ENCODE assay signal across 1 cellular context in the genomic region with DNA sequence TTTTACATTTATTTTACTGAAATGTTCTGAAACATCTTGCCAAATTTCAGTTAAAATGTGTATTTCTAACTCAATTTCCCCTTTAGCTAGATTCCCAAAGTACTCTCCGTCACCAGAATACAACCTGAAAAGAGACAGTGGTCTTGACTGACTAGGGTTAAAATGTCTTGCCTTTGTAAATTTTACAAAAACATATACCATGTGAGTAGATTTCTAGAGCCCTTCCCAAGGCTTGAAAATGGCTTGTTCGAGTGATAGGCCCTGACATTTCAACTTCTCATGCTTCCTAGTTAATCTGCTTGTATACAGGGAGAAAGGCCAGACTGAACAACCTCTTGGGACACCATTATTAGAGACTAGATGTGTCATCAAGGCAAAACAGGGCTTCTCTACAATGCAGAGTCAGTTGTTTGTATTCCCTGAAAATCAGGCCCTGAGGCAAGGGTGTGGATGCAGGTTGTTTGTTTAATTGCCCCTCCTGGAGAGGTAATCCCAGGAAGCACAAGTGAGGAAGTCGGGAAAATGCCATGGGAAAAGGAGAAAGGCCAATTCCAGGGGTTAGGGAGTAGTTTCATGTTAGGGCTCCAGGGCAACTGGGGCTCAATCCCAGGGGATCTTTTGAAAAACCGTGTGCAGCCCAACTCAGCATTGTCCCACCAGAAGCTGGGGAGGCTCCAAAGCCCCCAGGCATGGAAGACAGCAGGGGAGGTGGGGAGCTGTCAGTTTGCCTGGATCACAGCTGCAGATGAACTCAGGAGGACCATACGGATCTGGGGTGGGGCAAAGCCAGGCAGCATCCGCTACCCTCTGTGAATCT.
TF ChIP-seq lines count a peak whose summit lies in the region.

No MANE protein-coding gene starts in this region.

TF ChIP-seq in GM23338, 12 proteins besides CTCF, POLR2A, EP300 and RAD21 (continued from another document):
- TF ChIP-seq JUNB (IDR thresholded peaks at IDR 0.05; ENCODE audit: unreplicated experiment) = no peak
- TF ChIP-seq ZNF331 (CRISPR knock-in tag; IDR thresholded peaks at IDR 0.05; ENCODE audit: low read depth) = no peak
- TF ChIP-seq EZH2 (IDR thresholded peaks at IDR 0.05; ENCODE audit: low read depth, unreplicated experiment) = no peak
- no peak for TF ChIP-seq CREB1 (CRISPR knock-in tag; IDR thresholded peaks at IDR 0.05; ENCODE audit: low read depth)
- no peak for TF ChIP-seq NANOG (IDR thresholded peaks at IDR 0.05; ENCODE audit: borderline replicate concordance)
- no peak for TF ChIP-seq EZH2phosphoT487 (IDR thresholded peaks at IDR 0.05; ENCODE audit: unreplicated experiment)
- TF ChIP-seq, protein P1, sequence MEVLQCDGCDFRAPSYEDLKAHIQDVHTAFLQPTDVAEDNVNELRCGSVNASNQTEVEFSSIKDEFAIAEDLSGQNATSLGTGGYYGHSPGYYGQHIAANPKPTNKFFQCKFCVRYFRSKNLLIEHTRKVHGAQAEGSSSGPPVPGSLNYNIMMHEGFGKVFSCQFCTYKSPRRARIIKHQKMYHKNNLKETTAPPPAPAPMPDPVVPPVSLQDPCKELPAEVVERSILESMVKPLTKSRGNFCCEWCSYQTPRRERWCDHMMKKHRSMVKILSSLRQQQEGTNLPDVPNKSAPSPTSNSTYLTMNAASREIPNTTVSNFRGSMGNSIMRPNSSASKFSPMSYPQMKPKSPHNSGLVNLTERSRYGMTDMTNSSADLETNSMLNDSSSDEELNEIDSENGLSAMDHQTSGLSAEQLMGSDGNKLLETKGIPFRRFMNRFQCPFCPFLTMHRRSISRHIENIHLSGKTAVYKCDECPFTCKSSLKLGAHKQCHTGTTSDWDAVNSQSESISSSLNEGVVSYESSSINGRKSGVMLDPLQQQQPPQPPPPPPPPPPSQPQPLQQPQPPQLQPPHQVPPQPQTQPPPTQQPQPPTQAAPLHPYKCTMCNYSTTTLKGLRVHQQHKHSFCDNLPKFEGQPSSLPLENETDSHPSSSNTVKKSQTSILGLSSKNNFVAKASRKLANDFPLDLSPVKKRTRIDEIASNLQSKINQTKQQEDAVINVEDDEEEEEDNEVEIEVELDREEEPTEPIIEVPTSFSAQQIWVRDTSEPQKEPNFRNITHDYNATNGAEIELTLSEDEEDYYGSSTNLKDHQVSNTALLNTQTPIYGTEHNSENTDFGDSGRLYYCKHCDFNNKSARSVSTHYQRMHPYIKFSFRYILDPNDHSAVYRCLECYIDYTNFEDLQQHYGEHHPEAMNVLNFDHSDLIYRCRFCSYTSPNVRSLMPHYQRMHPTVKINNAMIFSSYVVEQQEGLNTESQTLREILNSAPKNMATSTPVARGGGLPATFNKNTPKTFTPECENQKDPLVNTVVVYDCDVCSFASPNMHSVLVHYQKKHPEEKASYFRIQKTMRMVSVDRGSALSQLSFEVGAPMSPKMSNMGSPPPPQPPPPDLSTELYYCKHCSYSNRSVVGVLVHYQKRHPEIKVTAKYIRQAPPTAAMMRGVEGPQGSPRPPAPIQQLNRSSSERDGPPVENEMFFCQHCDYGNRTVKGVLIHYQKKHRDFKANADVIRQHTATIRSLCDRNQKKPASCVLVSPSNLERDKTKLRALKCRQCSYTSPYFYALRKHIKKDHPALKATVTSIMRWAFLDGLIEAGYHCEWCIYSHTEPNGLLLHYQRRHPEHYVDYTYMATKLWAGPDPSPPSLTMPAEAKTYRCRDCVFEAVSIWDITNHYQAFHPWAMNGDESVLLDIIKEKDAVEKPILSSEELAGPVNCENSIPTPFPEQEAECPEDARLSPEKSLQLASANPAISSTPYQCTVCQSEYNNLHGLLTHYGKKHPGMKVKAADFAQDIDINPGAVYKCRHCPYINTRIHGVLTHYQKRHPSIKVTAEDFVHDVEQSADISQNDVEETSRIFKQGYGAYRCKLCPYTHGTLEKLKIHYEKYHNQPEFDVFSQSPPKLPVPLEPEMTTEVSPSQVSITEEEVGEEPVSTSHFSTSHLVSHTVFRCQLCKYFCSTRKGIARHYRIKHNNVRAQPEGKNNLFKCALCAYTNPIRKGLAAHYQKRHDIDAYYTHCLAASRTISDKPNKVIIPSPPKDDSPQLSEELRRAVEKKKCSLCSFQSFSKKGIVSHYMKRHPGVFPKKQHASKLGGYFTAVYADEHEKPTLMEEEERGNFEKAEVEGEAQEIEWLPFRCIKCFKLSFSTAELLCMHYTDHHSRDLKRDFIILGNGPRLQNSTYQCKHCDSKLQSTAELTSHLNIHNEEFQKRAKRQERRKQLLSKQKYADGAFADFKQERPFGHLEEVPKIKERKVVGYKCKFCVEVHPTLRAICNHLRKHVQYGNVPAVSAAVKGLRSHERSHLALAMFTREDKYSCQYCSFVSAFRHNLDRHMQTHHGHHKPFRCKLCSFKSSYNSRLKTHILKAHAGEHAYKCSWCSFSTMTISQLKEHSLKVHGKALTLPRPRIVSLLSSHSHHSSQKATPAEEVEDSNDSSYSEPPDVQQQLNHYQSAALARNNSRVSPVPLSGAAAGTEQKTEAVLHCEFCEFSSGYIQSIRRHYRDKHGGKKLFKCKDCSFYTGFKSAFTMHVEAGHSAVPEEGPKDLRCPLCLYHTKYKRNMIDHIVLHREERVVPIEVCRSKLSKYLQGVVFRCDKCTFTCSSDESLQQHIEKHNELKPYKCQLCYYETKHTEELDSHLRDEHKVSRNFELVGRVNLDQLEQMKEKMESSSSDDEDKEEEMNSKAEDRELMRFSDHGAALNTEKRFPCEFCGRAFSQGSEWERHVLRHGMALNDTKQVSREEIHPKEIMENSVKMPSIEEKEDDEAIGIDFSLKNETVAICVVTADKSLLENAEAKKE (CRISPR knock-in tag; IDR thresholded peaks at IDR 0.05) = no peak
TF ChIP-seq in GM23338: peak in this region for 0.
